8 cellular contexts compared by ENCODE assay signal in the genomic region with DNA sequence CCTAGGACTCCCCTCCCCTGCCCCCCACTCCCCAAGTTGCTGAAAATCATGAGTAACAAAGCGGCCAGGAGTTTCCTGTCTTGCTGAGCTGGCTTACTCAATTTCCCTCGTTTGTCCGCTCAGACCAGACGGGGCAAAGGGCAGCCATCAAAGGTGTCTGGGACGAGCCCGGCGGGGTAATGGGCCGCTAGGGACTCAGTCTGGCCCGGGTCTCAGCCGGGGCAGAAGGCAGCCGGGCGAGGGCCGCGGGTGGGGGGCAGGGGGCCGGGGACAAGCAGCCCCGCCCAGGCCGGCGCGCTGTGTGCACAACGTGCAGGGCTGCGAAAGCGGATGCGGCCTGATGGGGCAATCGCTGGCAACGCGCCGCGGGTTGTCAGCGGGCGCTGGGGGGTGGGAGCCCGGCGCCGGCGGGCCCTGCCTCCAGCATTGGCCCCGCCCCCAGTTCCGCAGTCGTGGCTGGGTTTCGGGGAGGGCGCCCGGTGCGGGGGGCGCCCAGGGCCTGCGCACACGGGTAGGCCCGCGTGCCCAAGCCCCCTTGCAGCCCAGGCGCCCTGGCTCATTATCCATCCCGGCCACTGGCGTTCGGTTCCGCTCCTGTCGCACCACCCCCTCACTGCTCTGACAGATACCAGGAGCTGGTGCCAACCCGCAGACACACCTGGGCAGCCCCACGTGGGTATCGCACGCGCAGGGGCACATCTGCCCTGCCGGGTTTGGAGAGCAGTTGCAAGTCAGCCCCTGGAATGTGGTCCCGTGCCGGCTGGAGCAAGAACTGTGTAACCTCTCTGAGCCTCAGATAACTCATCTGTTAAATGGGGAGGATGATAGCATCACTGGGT. TPM values are rescaled to one million over a fixed set of nuclear protein-coding genes. Genes with fewer than 3 reads are reported as not detected.
DNase-seq lines count a peak whose midpoint lies in the region; ATAC-seq and TF ChIP-seq lines count a peak whose summit lies in the region.

No MANE protein-coding gene starts in this region.

- peaks cover 45 to 78% of the 10 kb centered on the region in 2 experiments for H3K4me1 ChIP-seq in SK-N-SH (ENCODE audit: control insufficient read depth in 1 of 2, insufficient read depth in 2 of 2, low read depth in 1 of 2, low read length in 1 of 2)
- peaks cover 0 to 92% (median 55%) of the 10 kb centered on the region in 4 donors for H3K4me1 ChIP-seq in tibial nerve

- POLR2A ChIA-PET in SK-N-SH (lab: Yijun Ruan, JAX) = interaction anchor here (1.1 to 10.9 kb wide), 9 partner anchors 10 to 320 kb away, joined by 3 to 188 read pairs (median 10); a partner anchor contains a TSS

- TF ChIP-seq POLR2A in tibial nerve (IDR thresholded peaks at IDR 0.05) = peak; percentile 39 to 62

- CTCF ChIA-PET in SK-N-SH (lab: Yijun Ruan, JAX) = interaction anchor here (0.8 to 4.5 kb wide), 10 partner anchors 8 to 423 kb away, joined by 3 to 48 read pairs (median 4); a partner anchor contains a TSS

- H3K36me3 Mint-ChIP-seq in activated naive CD8-positive, alpha-beta T cell = no peaks in the 10 kb centered on the region

- 4% methylated on average over 19 of the region's 60 CpGs for WGBS in SK-N-SH (ENCODE audit: low lambda C conversion rate)
- WGBS in tibial nerve, 2 donors = 3 to 4% methylated on average over 25 to 36 of the region's 60 CpGs

- peaks cover 24% of the 10 kb centered on the region for H3F3A ChIP-seq in SK-N-SH (replicated peaks; ENCODE audit: insufficient read depth)

- H3K9me3 Mint-ChIP-seq in activated naive CD8-positive, alpha-beta T cell (ENCODE audit: low read depth) = no peaks in the 10 kb centered on the region

- peaks cover 83% of the 10 kb centered on the region for H3K4me1 Mint-ChIP-seq in activated naive CD8-positive, alpha-beta T cell (ENCODE audit: low read depth)

- H3K27me3 Mint-ChIP-seq in activated naive CD8-positive, alpha-beta T cell = no peaks in the 10 kb centered on the region

- no peaks in the 10 kb centered on the region for H3K9me2 ChIP-seq in SK-N-SH

- peak overlapping the region; percentile 83 for H3K4me2 ChIP-seq in SK-N-SH

- no peak; the same call in 1 of the 2 replicates for TF ChIP-seq RAD21 in SK-N-SH (IDR thresholded peaks at IDR 0.05; ENCODE audit: low read length)

- H3K79me2 ChIP-seq in SK-N-SH (ENCODE audit: insufficient read depth) = no peaks in the 10 kb centered on the region

- peak; percentile 91 for DNase-seq in Daoy (ENCODE audit: low read depth)
- peak; percentile 85 for DNase-seq in KG1 (lab: John Stamatoyannopoulos, UW)
- peak; percentile 91 for DNase-seq in SK-N-SH
- DNase-seq in Right ventricle myocardium inferior (ENCODE audit: missing footprints) = peak; percentile 98
- DNase-seq in pons (ENCODE audit: low spot score) = peak; percentile 75
- DNase-seq in tibial nerve (ENCODE audit: low spot score in 2 of 2) = peak; percentile 89 to 90

- ATAC-seq in GM21717 (IDR thresholded peaks at IDR 0.05; ENCODE audit: unreplicated experiment) (peak; percentile 39), Right ventricle myocardium inferior (peak; percentile 87)

- peak overlapping the region; percentile 79 for H3K9ac ChIP-seq in SK-N-SH

- H3K36me3 ChIP-seq in SK-N-SH (replicated peaks in 1 of 2; ENCODE audit: control insufficient read depth in 1 of 2, insufficient read depth in 2 of 2, low read length in 1 of 2) (no peaks in the 10 kb centered on the region), tibial nerve (no peaks in the 10 kb centered on the region)

- H3K27me3 ChIP-seq in SK-N-SH (ENCODE audit: insufficient read depth) = no peaks in the 10 kb centered on the region
- no peaks in the 10 kb centered on the region for H3K27me3 ChIP-seq in tibial nerve

- TF ChIP-seq CTCF in SK-N-SH (IDR thresholded peaks at IDR 0.05) (no peak), tibial nerve (IDR thresholded peaks at IDR 0.05) (peak in 2 of 5 experiments; percentile 33 to 63)

- H3K4me3 Mint-ChIP-seq in activated naive CD8-positive, alpha-beta T cell = peak overlapping the region; percentile 89

- peak overlapping the region; percentile 100 for H3K27ac Mint-ChIP-seq in activated naive CD8-positive, alpha-beta T cell

- no peaks in the 10 kb centered on the region for H4K20me1 ChIP-seq in SK-N-SH (ENCODE audit: insufficient read depth)

- TF ChIP-seq EP300 in SK-N-SH (IDR thresholded peaks at IDR 0.05; ENCODE audit: borderline replicate concordance in 1 of 2, low read depth in 1 of 2, low read length in 1 of 2) = peak; percentile 30 to 83; a peak in 2 of 4 replicates
- TF ChIP-seq EP300 in tibial nerve (IDR thresholded peaks at IDR 0.05) = peak; percentile 46 to 90

- H3K9me3 ChIP-seq in SK-N-SH (no peaks in the 10 kb centered on the region), tibial nerve (no peaks in the 10 kb centered on the region)

- peak overlapping the region; percentile 94 to 97 for H3K27ac ChIP-seq in SK-N-SH (ENCODE audit: low read depth in 2 of 2, low read length in 1 of 2)
- peak overlapping the region; percentile 77 to 91 (median 90) for H3K27ac ChIP-seq in tibial nerve

- H2AFZ ChIP-seq in SK-N-SH (ENCODE audit: low read depth) = peak overlapping the region; percentile 82; the same call in 1 of the 2 replicates

- intact Hi-C loops in Right ventricle myocardium inferior (cut with DNase I) = loop anchor here (2.0 to 5.0 kb wide), 3 partner anchors 21 to 71 kb away; no protein-coding TSS in a partner anchor

- peak overlapping the region; percentile 20 to 43; a peak in 3 of 4 replicates for H3K4me3 ChIP-seq in SK-N-SH (ENCODE audit: low read depth in 2 of 2, low read length in 1 of 2)
- peak overlapping the region; percentile 27 to 55 (median 50) for H3K4me3 ChIP-seq in tibial nerve

TF ChIP-seq in SK-N-SH, 30 proteins besides CTCF, POLR2A, EP300 and RAD21 (continues in another document):
- TF ChIP-seq RXRA (IDR thresholded peaks at IDR 0.05; ENCODE audit: borderline replicate concordance, low read depth) = peak; percentile 35; the same call in 1 of the 2 replicates
- TF ChIP-seq, protein P1, sequence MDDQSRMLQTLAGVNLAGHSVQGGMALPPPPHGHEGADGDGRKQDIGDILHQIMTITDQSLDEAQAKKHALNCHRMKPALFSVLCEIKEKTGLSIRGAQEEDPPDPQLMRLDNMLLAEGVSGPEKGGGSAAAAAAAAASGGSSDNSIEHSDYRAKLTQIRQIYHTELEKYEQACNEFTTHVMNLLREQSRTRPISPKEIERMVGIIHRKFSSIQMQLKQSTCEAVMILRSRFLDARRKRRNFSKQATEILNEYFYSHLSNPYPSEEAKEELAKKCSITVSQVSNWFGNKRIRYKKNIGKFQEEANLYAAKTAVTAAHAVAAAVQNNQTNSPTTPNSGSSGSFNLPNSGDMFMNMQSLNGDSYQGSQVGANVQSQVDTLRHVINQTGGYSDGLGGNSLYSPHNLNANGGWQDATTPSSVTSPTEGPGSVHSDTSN (IDR thresholded peaks at IDR 0.05) = peak; percentile 69; the same call in 1 of the 2 replicates
- TF ChIP-seq, protein P2, sequence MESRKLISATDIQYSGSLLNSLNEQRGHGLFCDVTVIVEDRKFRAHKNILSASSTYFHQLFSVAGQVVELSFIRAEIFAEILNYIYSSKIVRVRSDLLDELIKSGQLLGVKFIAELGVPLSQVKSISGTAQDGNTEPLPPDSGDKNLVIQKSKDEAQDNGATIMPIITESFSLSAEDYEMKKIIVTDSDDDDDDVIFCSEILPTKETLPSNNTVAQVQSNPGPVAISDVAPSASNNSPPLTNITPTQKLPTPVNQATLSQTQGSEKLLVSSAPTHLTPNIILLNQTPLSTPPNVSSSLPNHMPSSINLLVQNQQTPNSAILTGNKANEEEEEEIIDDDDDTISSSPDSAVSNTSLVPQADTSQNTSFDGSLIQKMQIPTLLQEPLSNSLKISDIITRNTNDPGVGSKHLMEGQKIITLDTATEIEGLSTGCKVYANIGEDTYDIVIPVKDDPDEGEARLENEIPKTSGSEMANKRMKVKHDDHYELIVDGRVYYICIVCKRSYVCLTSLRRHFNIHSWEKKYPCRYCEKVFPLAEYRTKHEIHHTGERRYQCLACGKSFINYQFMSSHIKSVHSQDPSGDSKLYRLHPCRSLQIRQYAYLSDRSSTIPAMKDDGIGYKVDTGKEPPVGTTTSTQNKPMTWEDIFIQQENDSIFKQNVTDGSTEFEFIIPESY (IDR thresholded peaks at IDR 0.05; ENCODE audit: borderline replicate concordance, low read depth) = no peak
- TF ChIP-seq TAF1 (IDR thresholded peaks at IDR 0.05; ENCODE audit: borderline replicate concordance, low read depth, low read length) = peak; percentile 57
- TF ChIP-seq POLR2AphosphoS5 (IDR thresholded peaks at IDR 0.05; ENCODE audit: low read depth, low read length) = peak; percentile 43; the same call in 1 of the 2 replicates
- no peak for TF ChIP-seq SMC3 (IDR thresholded peaks at IDR 0.05; ENCODE audit: low read depth, low read length)
- no peak for TF ChIP-seq GABPA (IDR thresholded peaks at IDR 0.05; ENCODE audit: low read depth)
- 0 out of 2 replicates have a peak, but pooled peaks have one; percentile 2 for TF ChIP-seq FOSL2 (IDR thresholded peaks at IDR 0.05; ENCODE audit: borderline replicate concordance, low read depth)
- TF ChIP-seq RCOR1 (IDR thresholded peaks at IDR 0.05; ENCODE audit: low read length) = peak; percentile 28; the same call in 1 of the 2 replicates
- TF ChIP-seq, protein P3, sequence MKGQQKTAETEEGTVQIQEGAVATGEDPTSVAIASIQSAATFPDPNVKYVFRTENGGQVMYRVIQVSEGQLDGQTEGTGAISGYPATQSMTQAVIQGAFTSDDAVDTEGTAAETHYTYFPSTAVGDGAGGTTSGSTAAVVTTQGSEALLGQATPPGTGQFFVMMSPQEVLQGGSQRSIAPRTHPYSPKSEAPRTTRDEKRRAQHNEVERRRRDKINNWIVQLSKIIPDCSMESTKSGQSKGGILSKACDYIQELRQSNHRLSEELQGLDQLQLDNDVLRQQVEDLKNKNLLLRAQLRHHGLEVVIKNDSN (IDR thresholded peaks at IDR 0.05; ENCODE audit: borderline replicate concordance, low read depth) = peak; percentile 50; the same call in 1 of the 2 replicates
- TF ChIP-seq GATA2 (CRISPR knock-in tag; IDR thresholded peaks at IDR 0.05) = no peak; the same call in 1 of the 2 replicates
- TF ChIP-seq CHD2 (IDR thresholded peaks at IDR 0.05; ENCODE audit: low read length, partially characterized antibody) = peak; percentile 48
- peak; percentile 78 for TF ChIP-seq TCF12 (IDR thresholded peaks at IDR 0.05)

RNA-seq across cellular contexts. Expression of a gene that starts 35.1 kb away (rescaled TPM):
- 16.9 and 20.2 TPM in 2 replicates for total RNA-seq in Daoy (2014; rRNA removed; shearing (Covaris generic))
- 22.9 and 25.8 TPM in 2 replicates for polyA plus RNA-seq in SK-N-SH (2012; rRNA removed)
- polyA plus RNA-seq in SK-N-SH (2012; cell fraction: cytosol; rRNA removed) = 15.6 and 19.0 TPM in 2 replicates
- polyA plus RNA-seq in SK-N-SH (2012; cell fraction: nucleus; rRNA removed) = 38.8 and 40.0 TPM in 2 replicates
- total RNA-seq in Right ventricle myocardium inferior (25.6 TPM), tibial nerve (100 to 1,000 TPM in 2 of 4 donors, 10 to 100 TPM in 2; 81.3 to 115 (median 98.9) TPM)

RNA-seq across cellular contexts. Expression of a gene that starts 45.9 kb away (rescaled TPM):
- 12.8 and 14.5 TPM in 2 replicates for total RNA-seq in Daoy (2014; rRNA removed; shearing (Covaris generic))
- 24.9 and 30.4 TPM in 2 replicates for polyA plus RNA-seq in SK-N-SH (2012; rRNA removed)
- 19.5 and 19.9 TPM in 2 replicates for polyA plus RNA-seq in SK-N-SH (2012; cell fraction: cytosol; rRNA removed)
- polyA plus RNA-seq in SK-N-SH (2012; cell fraction: nucleus; rRNA removed) = 41.8 and 55.3 TPM in 2 replicates
- total RNA-seq in Right ventricle myocardium inferior = 71.4 TPM
- total RNA-seq in tibial nerve = 1,000 to 10,000 TPM; 1,317 to 2,202 (median 1,604) TPM

Comparison
In these comparisons a context has a peak if more than half of its experiments do, and no peak if none do; other contexts are left out.
1. Peak in every context shown above with its lines: DNase-seq, ATAC-seq, H3K4me3 ChIP-seq and H3K27ac ChIP-seq.
2. RNA of a gene that starts 45.9 kb away (total RNA-seq): 1,317 to 2,202 TPM in tibial nerve; 71.4 TPM in Right ventricle myocardium inferior (single experiment) and 12.8 to 14.5 TPM in Daoy; every median in the first group is over 10 times any median in the second.